32 cellular contexts compared by ENCODE assay signal in genomic region chr4:898869-899555, GRCh38. TPM values are rescaled to one million over a fixed set of nuclear protein-coding genes. Genes with fewer than 3 reads are reported as not detected.
DNase-seq lines count a peak whose midpoint lies in the region; ATAC-seq and TF ChIP-seq lines count a peak whose summit lies in the region.
"Had no signal": no experiment of that assay in that cellular context is flagged by ENCODE, and none has a peak within 500 bp of the region (broad histone marks: within the 10 kb centered on the region; RNA-seq: fewer than 3 reads in every experiment).

No MANE protein-coding gene starts in this region.

- no peaks in the 10 kb centered on the region for H3F3A ChIP-seq in smooth muscle cell (ENCODE audit: low read depth)

- peak in 2 of 5 donors; percentile 51 to 66 for DNase-seq in heart left ventricle
- DNase-seq in cardiac septum (ENCODE audit: low spot score), result no peak
- peak in 7 of 10 donors; percentile 52 to 86 (median 56) for DNase-seq in dorsolateral prefrontal cortex
- peak; percentile 18 for DNase-seq in kidney tubule cell (ENCODE audit: low spot score)
- DNase-seq in H9, result no peak
- no peak for DNase-seq in smooth muscle cell (lab: John Stamatoyannopoulos, UW; ENCODE audit: unreplicated experiment)
- no peak for DNase-seq in NCI-H69 (lab: John Stamatoyannopoulos, UW)
- DNase-seq: activated CD4-positive, alpha-beta T cell treated with anti-CD3 and anti-CD28 coated beads, Interleukin-2, amount 50 U/mL, for 48 hours; CD8-positive, alpha-beta memory T cell; EL; mammary epithelial cell; MG63; NCI-H1105 treated with DMSO at 0.1 percent for 48 hours; NCI-H187 treated with DMSO at 0.1 percent for 48 hours; NCI-H526; PC-9; retina; spleen; stimulated activated CD4-positive, alpha-beta T cell treated with anti-CD3 and anti-CD28 coated beads, Interleukin-2, amount 100 ng/mL, for 24 hours; stomach; tibial artery had no signal

- no peak overlapping the region for H2BK15ac ChIP-seq in H9 (ENCODE audit: low read depth, low read length)

- peak overlapping the region in 1 of 3 experiments; percentile 16; a peak in 1 of 7 replicates for H3K27ac Mint-ChIP-seq in H9
- H3K27ac Mint-ChIP-seq in stimulated activated memory B cell treated with anti-CD40 and anti-IgM and Interleukin-4, amounts not matched to agents 10 μg/mL and 1 μg/mL and 100 μg/mL, for 72 hours, result no peak overlapping the region
- H3K27ac Mint-ChIP-seq: activated naive CD8-positive, alpha-beta T cell; activated T-helper 1 cell treated with anti-CD3 and anti-CD28 coated beads, Interleukin-12 subunit alpha, Interleukin-12 subunit beta, Interleukin-2, Interleukin-4 antibody, amounts not matched to agents 30 ng/mL and 10 ng/mL and 1 ng/mL, durations not matched to agents 14 hours and 24 hours and 36 hours; dendritic cell treated with granulocyte-macrophage colony-stimulating factor and Interleukin-4, amounts not matched to agents 40 ng/mL and 50 ng/mL, for 4 days; nephron; T-helper 1 cell treated with Interleukin-12 subunit alpha and Interleukin-12 subunit beta and Interleukin-4 antibody, amounts not matched to agents 30 μg/mL and 1 μg/mL, for 36 hours had no signal

- H3K9me3 ChIP-seq in heart left ventricle, result no peaks in the 10 kb centered on the region
- no peaks in the 10 kb centered on the region for H3K9me3 ChIP-seq in H9 (ENCODE audit: control insufficient read depth, low read depth, low read length)
- H3K9me3 ChIP-seq in smooth muscle cell (replicated peaks; ENCODE audit: low read depth), result no peaks in the 10 kb centered on the region
- H3K9me3 ChIP-seq: HAP-1, MG63, spleen, stomach, tibial artery had no signal

- H3K79me2 ChIP-seq in H9 (ENCODE audit: insufficient read depth, low read length) (no peaks in the 10 kb centered on the region), smooth muscle cell (ENCODE audit: low read depth) (no peaks in the 10 kb centered on the region)

- H2AK5ac ChIP-seq in H9 (ENCODE audit: insufficient read length, low read length), result no peak overlapping the region

- H3K9ac ChIP-seq in H9 (ENCODE audit: extremely low read depth, insufficient read length, low read length) (no peak overlapping the region), smooth muscle cell (ENCODE audit: low read depth) (no peak overlapping the region)
- H3K9ac ChIP-seq: KMS-11 had no signal

- H3K23ac ChIP-seq in H9 (ENCODE audit: insufficient read length, low read depth, low read length), result no peak overlapping the region

- H2BK5ac ChIP-seq in H9 (ENCODE audit: insufficient read length, low read length), result no peak overlapping the region

- H4K91ac ChIP-seq in H9 (ENCODE audit: insufficient read length, low read depth, low read length), result no peak overlapping the region

- H3K4me1 Mint-ChIP-seq in H9, result peaks cover 0 to 3% of the 10 kb centered on the region in 2 experiments; a peak in 2 of 4 replicates
- peaks cover 14% of the 10 kb centered on the region for H3K4me1 Mint-ChIP-seq in stimulated activated memory B cell treated with anti-CD40 and anti-IgM and Interleukin-4, amounts not matched to agents 10 μg/mL and 1 μg/mL and 100 μg/mL, for 72 hours
- H3K4me1 Mint-ChIP-seq: nephron had no signal

- peaks cover 3 to 38% (median 21%) of the 10 kb centered on the region in 3 experiments; a peak in 5 of 7 replicates for H3K36me3 Mint-ChIP-seq in H9 (ENCODE audit: insufficient read depth in 1 of 3, low read depth in 3 of 3)
- peaks cover 73% of the 10 kb centered on the region for H3K36me3 Mint-ChIP-seq in stimulated activated memory B cell treated with anti-CD40 and anti-IgM and Interleukin-4, amounts not matched to agents 10 μg/mL and 1 μg/mL and 100 μg/mL, for 72 hours
- H3K36me3 Mint-ChIP-seq: activated naive CD8-positive, alpha-beta T cell had no signal

- no peak overlapping the region for H3K4me3 Mint-ChIP-seq in H9
- H3K4me3 Mint-ChIP-seq in stimulated activated memory B cell treated with anti-CD40 and anti-IgM and Interleukin-4, amounts not matched to agents 10 μg/mL and 1 μg/mL and 100 μg/mL, for 72 hours, result no peak overlapping the region
- H3K4me3 Mint-ChIP-seq: activated naive CD8-positive, alpha-beta T cell; activated T-helper 1 cell treated with anti-CD3 and anti-CD28 coated beads, Interleukin-12 subunit alpha, Interleukin-12 subunit beta, Interleukin-2, Interleukin-4 antibody, amounts not matched to agents 30 ng/mL and 10 ng/mL and 1 ng/mL, durations not matched to agents 14 hours and 24 hours and 36 hours; dendritic cell treated with granulocyte-macrophage colony-stimulating factor and Interleukin-4, amounts not matched to agents 40 ng/mL and 50 ng/mL, for 4 days; nephron; T-helper 1 cell treated with Interleukin-12 subunit alpha and Interleukin-12 subunit beta and Interleukin-4 antibody, amounts not matched to agents 30 μg/mL and 1 μg/mL, for 36 hours had no signal

- no peak overlapping the region for H2AFZ ChIP-seq in H9 (ENCODE audit: low read length)
- H2AFZ ChIP-seq in smooth muscle cell (ENCODE audit: low read depth), result no peak overlapping the region
- H2AFZ ChIP-seq: PC-9 had no signal

- TF ChIP-seq POLR2A in heart left ventricle (IDR thresholded peaks at IDR 0.05), result no peak

- intact Hi-C loops in heart left ventricle (cut with DNase I) (no loop called here), cardiac septum (cut with DNase I) (no loop called here), dorsolateral prefrontal cortex (cut with DNase I) (no loop called here)

- WGBS in heart left ventricle, 4 donors, result 84 to 89% (median 85%) methylated on average over 27 of the region's 27 CpGs
- no CpG with 5 or more reads among the region's 27 CpGs for WGBS in H9 (ENCODE audit: extremely low coverage, insufficient read length, low lambda C conversion rate)
- WGBS in smooth muscle cell (ENCODE audit: low lambda C conversion rate), result 96% methylated on average over 27 of the region's 27 CpGs

- H2BK12ac ChIP-seq in H9 (ENCODE audit: insufficient read length, low read depth, low read length), result no peak overlapping the region

- H3K4ac ChIP-seq in H9 (ENCODE audit: low read depth, low read length), result no peak overlapping the region

- no peak overlapping the region for H4K8ac ChIP-seq in H9 (replicated peaks; ENCODE audit: insufficient read length, low read depth, low read length)

- H3K79me1 ChIP-seq in H9 (ENCODE audit: insufficient read depth, low read depth, low read length, poor library complexity, severe bottlenecking), result no peaks in the 10 kb centered on the region

- no peak overlapping the region for H3K56ac ChIP-seq in H9 (ENCODE audit: insufficient read length, low read depth, low read length)

- H3K4me1 ChIP-seq in heart left ventricle (no peaks in the 10 kb centered on the region), H9 (ENCODE audit: insufficient read depth, low read length) (no peaks in the 10 kb centered on the region), smooth muscle cell (ENCODE audit: low read depth) (no peaks in the 10 kb centered on the region)
- H3K4me1 ChIP-seq: HAP-1, stomach, tibial artery had no signal

- no peak overlapping the region for H4K5ac ChIP-seq in H9 (ENCODE audit: insufficient read length, low read depth, low read length)

- no peak overlapping the region for H3K27ac ChIP-seq in heart left ventricle
- peak overlapping the region in 13 of 59 donors; percentile 0 to 83 (median 22) for H3K27ac ChIP-seq in dorsolateral prefrontal cortex
- no peak overlapping the region for H3K27ac ChIP-seq in H9 (ENCODE audit: insufficient read length, low read depth, low read length)
- H3K27ac ChIP-seq in smooth muscle cell (ENCODE audit: low read depth), result no peak overlapping the region
- H3K27ac ChIP-seq: HL-60, KMS-11, PC-9, spleen, stomach, tibial artery had no signal

- H3K14ac ChIP-seq in H9 (ENCODE audit: insufficient read depth, low read length), result no peak overlapping the region; the same call in 1 of the 2 replicates

- no peak overlapping the region for H2BK20ac ChIP-seq in H9 (ENCODE audit: low read depth, low read length, poor library complexity, severe bottlenecking)

- H3K36me3 ChIP-seq in heart left ventricle (peaks cover 0 to 79% (median 42%) of the 10 kb centered on the region in 9 donors), smooth muscle cell (ENCODE audit: low read depth) (no peaks in the 10 kb centered on the region)
- H3K36me3 ChIP-seq: MG63 had no signal

- no peak overlapping the region for H2BK120ac ChIP-seq in H9 (ENCODE audit: low read depth, low read length, poor library complexity, severe bottlenecking)

- H3K27me3 ChIP-seq in heart left ventricle (no peaks in the 10 kb centered on the region), dorsolateral prefrontal cortex (no peaks in the 10 kb centered on the region), H9 (ENCODE audit: insufficient read depth, low read length) (no peaks in the 10 kb centered on the region), smooth muscle cell (ENCODE audit: low read depth) (no peaks in the 10 kb centered on the region)
- H3K27me3 ChIP-seq: MG63, spleen, stomach, tibial artery had no signal

- peak; percentile 49 to 72 (median 60) for ATAC-seq in heart left ventricle
- no peak for ATAC-seq in stimulated activated memory B cell treated with anti-CD40 and anti-IgM and Interleukin-4, amounts not matched to agents 10 μg/mL and 1 μg/mL and 100 μg/mL, for 72 hours
- ATAC-seq: esophagus mucosa, SK-N-SH treated with all-trans-retinoic acid at 6 μM for 48 hours had no signal

- H3K23me2 ChIP-seq in H9 (ENCODE audit: insufficient read length, low read depth, low read length, poor library complexity, severe bottlenecking), result no peaks in the 10 kb centered on the region

- no peak overlapping the region for H3T11ph ChIP-seq in H9 (ENCODE audit: low read length)

- no peak for TF ChIP-seq CTCF in heart left ventricle (IDR thresholded peaks at IDR 0.05)
- TF ChIP-seq CTCF in dorsolateral prefrontal cortex (IDR thresholded peaks at IDR 0.05 in 54 of 56, conservative IDR thresholded peaks at IDR 0.05 in 2 of 56; ENCODE audit: low read depth in 1 of 56, partially characterized antibody in 56 of 56), result no peak
- no peak for TF ChIP-seq CTCF in H9 (conservative IDR thresholded peaks at IDR 0.05)
- TF ChIP-seq CTCF in smooth muscle cell (IDR thresholded peaks at IDR 0.05; ENCODE audit: borderline replicate concordance, insufficient read depth, poor library complexity, severe bottlenecking), result no peak

- H3K4me2 ChIP-seq in H9 (ENCODE audit: insufficient read depth, insufficient read length, low read length) (no peak overlapping the region), smooth muscle cell (no peak overlapping the region)
- H3K4me2 ChIP-seq: KMS-11, PC-9 had no signal

- H3K27me3 Mint-ChIP-seq in H9 (ENCODE audit: low read depth), result no peaks in the 10 kb centered on the region
- H3K27me3 Mint-ChIP-seq in stimulated activated memory B cell treated with anti-CD40 and anti-IgM and Interleukin-4, amounts not matched to agents 10 μg/mL and 1 μg/mL and 100 μg/mL, for 72 hours, result no peaks in the 10 kb centered on the region
- H3K27me3 Mint-ChIP-seq: activated naive CD8-positive, alpha-beta T cell; CD8-positive, alpha-beta memory T cell; dendritic cell treated with granulocyte-macrophage colony-stimulating factor and Interleukin-4, amounts not matched to agents 40 ng/mL and 50 ng/mL, for 4 days had no signal

- H3K9me3 Mint-ChIP-seq in H9, result no peaks in the 10 kb centered on the region
- no peaks in the 10 kb centered on the region for H3K9me3 Mint-ChIP-seq in stimulated activated memory B cell treated with anti-CD40 and anti-IgM and Interleukin-4, amounts not matched to agents 10 μg/mL and 1 μg/mL and 100 μg/mL, for 72 hours
- H3K9me3 Mint-ChIP-seq: activated T-helper 1 cell treated with anti-CD3 and anti-CD28 coated beads, Interleukin-12 subunit alpha, Interleukin-12 subunit beta, Interleukin-2, Interleukin-4 antibody, amounts not matched to agents 30 ng/mL and 10 ng/mL and 1 ng/mL, durations not matched to agents 14 hours and 24 hours and 36 hours; CD8-positive, alpha-beta memory T cell; dendritic cell treated with granulocyte-macrophage colony-stimulating factor and Interleukin-4, amounts not matched to agents 40 ng/mL and 50 ng/mL, for 4 days; nephron; T-helper 1 cell treated with Interleukin-12 subunit alpha and Interleukin-12 subunit beta and Interleukin-4 antibody, amounts not matched to agents 30 μg/mL and 1 μg/mL, for 36 hours had no signal

- H3K4me3 ChIP-seq in heart left ventricle, result no peak overlapping the region
- no peak overlapping the region for H3K4me3 ChIP-seq in dorsolateral prefrontal cortex
- H3K4me3 ChIP-seq in smooth muscle cell, result no peak overlapping the region
- H3K4me3 ChIP-seq: HAP-1, MG63, PC-9, spleen, stomach, tibial artery had no signal

- no peak overlapping the region for H3K18ac ChIP-seq in H9 (ENCODE audit: insufficient read length, low read depth, low read length)

- H4K20me1 ChIP-seq in H9 (ENCODE audit: control insufficient read depth, insufficient read depth, insufficient read length) (no peaks in the 10 kb centered on the region), smooth muscle cell (ENCODE audit: low read depth) (peaks cover 52% of the 10 kb centered on the region)

RNA-seq across cellular contexts. Expression of gene GAK, which starts 33.1 kb away (rescaled TPM):
- total RNA-seq in heart left ventricle, result 10 to 100 TPM; 22.8 to 55.1 (median 32.5) TPM
- polyA plus RNA-seq in heart left ventricle, result 10 to 100 TPM; 51.8 to 52.3 TPM
- 36.1 TPM for total RNA-seq in cardiac septum
- total RNA-seq in dorsolateral prefrontal cortex, result 100 to 1,000 TPM in 105 of 120 experiments, 10 to 100 TPM in 15; 72.0 to 173 (median 115) TPM
- total RNA-seq in H9 (2021), result 80.7 and 82.5 TPM in 2 replicates
- total RNA-seq in smooth muscle cell, result 57.3 and 85.4 TPM in 2 replicates
- 56.2 and 75.4 TPM in 2 replicates for polyA plus RNA-seq in smooth muscle cell

RNA-seq across cellular contexts. Expression of gene TMEM175, which starts 33.2 kb away (rescaled TPM):
- 10 to 100 TPM; 16.6 to 34.6 (median 20.1) TPM for total RNA-seq in heart left ventricle
- 10 to 100 TPM; 14.2 to 28.8 TPM for polyA plus RNA-seq in heart left ventricle
- 22.7 TPM for total RNA-seq in cardiac septum
- 100 to 1,000 TPM in 3 of 120 experiments, 10 to 100 TPM in 117; 25.9 to 119 (median 61.7) TPM for total RNA-seq in dorsolateral prefrontal cortex
- 6.4 and 6.8 TPM in 2 replicates for total RNA-seq in H9 (2021)
- 20.6 and 30.4 TPM in 2 replicates for total RNA-seq in smooth muscle cell
- 27.6 and 35.2 TPM in 2 replicates for polyA plus RNA-seq in smooth muscle cell

Comparison
In these comparisons a context has a peak if more than half of its experiments do, and no peak if none do; other contexts are left out.
1. DNase-seq: peak in dorsolateral prefrontal cortex (7 of 10) and kidney tubule cell (single experiment); none in cardiac septum (single experiment), H9 (single experiment), smooth muscle cell (single experiment) and NCI-H69 (single experiment).